In the genomic region with DNA sequence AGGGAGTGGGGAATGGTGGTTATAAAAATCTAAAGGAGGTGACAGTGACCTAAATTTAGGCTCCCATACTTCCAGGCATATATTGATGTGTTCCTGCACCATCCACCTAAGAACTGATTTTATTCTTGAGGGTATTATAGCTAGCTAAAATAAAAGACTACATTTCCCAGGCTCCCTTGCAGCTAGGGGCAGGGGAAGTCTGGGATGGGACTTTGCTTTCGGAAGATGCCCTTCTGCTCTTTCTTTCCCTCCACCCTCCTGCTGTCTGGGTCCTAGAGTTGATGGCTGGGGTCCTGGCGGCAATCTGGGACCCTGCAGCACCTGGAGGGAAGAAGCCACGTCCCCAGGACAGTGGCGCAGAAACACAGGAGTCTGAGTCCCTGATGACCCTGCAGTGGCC, we compare ENCODE assay signal across 1 cellular context.
TF ChIP-seq lines count a peak whose summit lies in the region.

No MANE protein-coding gene starts in this region.

TF ChIP-seq in IMR-90, 13 proteins besides CTCF, POLR2A, EP300 and RAD21:
- no peak for TF ChIP-seq RFX5 (IDR thresholded peaks at IDR 0.05; ENCODE audit: low read depth, low read length)
- TF ChIP-seq MAFK (IDR thresholded peaks at IDR 0.05; ENCODE audit: low read depth, low read length), result no peak
- TF ChIP-seq SMC3 (IDR thresholded peaks at IDR 0.05; ENCODE audit: low read depth, low read length), result no peak
